ENCODE assay signal across 20 cellular contexts in the genomic region with DNA sequence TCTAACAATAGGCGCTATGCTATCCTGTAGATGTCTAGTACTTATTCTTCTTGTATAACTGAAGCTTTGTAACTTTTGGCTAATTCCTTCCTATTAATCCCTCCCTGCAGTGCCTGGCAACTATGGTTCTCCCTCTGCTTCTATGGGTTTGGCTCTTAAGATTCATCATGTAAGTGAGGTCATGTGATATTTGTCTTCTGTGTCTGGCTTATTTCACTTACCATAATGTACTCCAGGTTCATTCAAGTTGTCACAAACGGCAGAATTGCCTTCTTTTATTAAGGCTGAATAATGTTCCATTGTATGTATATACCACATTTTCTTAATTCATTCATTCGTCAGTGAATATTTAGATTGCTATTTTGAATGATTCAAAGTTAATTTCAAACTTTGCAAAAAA.
DNase-seq lines count a peak whose midpoint lies in the region; ATAC-seq, FAIRE-seq and TF ChIP-seq lines count a peak whose summit lies in the region.
"Had no signal": no experiment of that assay in that cellular context is flagged by ENCODE, and none has a peak within 500 bp of the region (broad histone marks: within the 10 kb centered on the region; RNA-seq: fewer than 3 reads in every experiment).

No MANE protein-coding gene starts in this region.

- H3K27me3 ChIP-seq in pancreas: no peaks in the 10 kb centered on the region
- H3K27me3 ChIP-seq: BLaER1 had no signal

- H3K4me1 ChIP-seq in pancreas: no peaks in the 10 kb centered on the region
- H3K4me1 ChIP-seq: BLaER1 had no signal

- no peaks in the 10 kb centered on the region for H3K9me3 ChIP-seq in pancreas
- H3K9me3 ChIP-seq: BLaER1 had no signal

- intact Hi-C loops in left ventricle myocardium superior (cut with micrococcal nuclease) (no loop called here), Right ventricle myocardium inferior (cut with DNase I) (no loop called here), pancreas (cut with DNase I) (loop anchor here in 1 of 3 donors (10.0 kb wide), 1 partner anchor 58 kb away; no protein-coding TSS in a partner anchor)

- no peaks in the 10 kb centered on the region for H3K36me3 ChIP-seq in pancreas
- H3K36me3 ChIP-seq: BLaER1 had no signal

- ATAC-seq in left ventricle myocardium superior: peak; percentile 29
- no peak for ATAC-seq in Right ventricle myocardium inferior
- ATAC-seq in pancreas: no peak
- ATAC-seq in HG02852 (IDR thresholded peaks at IDR 0.05; ENCODE audit: unreplicated experiment): no peak
- ATAC-seq: HCT116 had no signal

- peak; percentile 13 for FAIRE-seq in pancreas (lab: Jason Lieb, UNC)
- FAIRE-seq: GM12892, GM18507, HTR-8/SVneo had no signal

- no peak overlapping the region for H3K27ac ChIP-seq in pancreas
- H3K27ac ChIP-seq: BLaER1 had no signal

- DNase-seq in left ventricle myocardium superior (no peak), Right ventricle myocardium inferior (ENCODE audit: missing footprints) (no peak), amniotic epithelial cell (ENCODE audit: low read depth) (peak; percentile 61), pancreas (no peak), erythroblast (lab: John Stamatoyannopoulos, UW) (no peak), dermis blood vessel endothelial cell (no peak)
- DNase-seq: 8988T; CD4-positive, alpha-beta memory T cell; DMS153; DMS79; GDM1; GOT3; H7; HFFc6 had no signal

- no peak for TF ChIP-seq POLR2A in erythroblast (IDR thresholded peaks at IDR 0.05; ENCODE audit: low read length)

- 74 to 79% methylated on average over 3 of the region's 3 CpGs for WGBS in pancreas, 2 donors

- no peak for TF ChIP-seq CTCF in pancreas (IDR thresholded peaks at IDR 0.05)

- H3K4me3 ChIP-seq in pancreas: no peak overlapping the region
- H3K4me3 ChIP-seq: BLaER1 had no signal
